26 cellular contexts compared by ENCODE assay signal in genomic region chr17:67850991-67851631, GRCh38. TPM values are rescaled to one million over a fixed set of nuclear protein-coding genes. Genes with fewer than 3 reads are reported as not detected.
DNase-seq lines count a peak whose midpoint lies in the region; ATAC-seq and TF ChIP-seq lines count a peak whose summit lies in the region.
"Had no signal": no experiment of that assay in that cellular context is flagged by ENCODE, and none has a peak within 500 bp of the region (broad histone marks: within the 10 kb centered on the region; RNA-seq: fewer than 3 reads in every experiment).

No MANE protein-coding gene starts in this region.

- peaks cover 48% of the 10 kb centered on the region for H3K4me1 Mint-ChIP-seq in activated T-cell treated with anti-CD3 and anti-CD28 coated beads, Interleukin-2, amount 50 U/mL, for 72 hours (ENCODE audit: low read depth)
- H3K4me1 Mint-ChIP-seq in activated T-cell treated with anti-CD3 and anti-CD28 coated beads, Interleukin-2, amount 50 U/mL, for 4 hours (ENCODE audit: low read depth): peaks cover 61% of the 10 kb centered on the region

- peak overlapping the region; percentile 14 for H3K4me2 ChIP-seq in Loucy (ENCODE audit: low read depth, low read length, poor library complexity, severe bottlenecking)
- H3K4me2 ChIP-seq: SK-N-SH had no signal

- no peaks in the 10 kb centered on the region for H3K27me3 Mint-ChIP-seq in activated T-cell treated with anti-CD3 and anti-CD28 coated beads, Interleukin-2, amount 50 U/mL, for 72 hours (ENCODE audit: low read depth)
- H3K27me3 Mint-ChIP-seq in activated T-cell treated with anti-CD3 and anti-CD28 coated beads, Interleukin-2, amount 50 U/mL, for 4 hours (ENCODE audit: low read depth): no peaks in the 10 kb centered on the region
- H3K27me3 Mint-ChIP-seq: activated CD4-positive, alpha-beta T cell treated with anti-CD3 and anti-CD28 coated beads, Interleukin-2, amount 10 ng/mL, durations not matched to agents 7 days and 5 days; activated naive CD8-positive, alpha-beta T cell; activated T-helper 17 cell treated with anti-CD3 and anti-CD28 coated beads, Interleukin-2, amount 50 U/mL, for 72 hours; dendritic cell treated with granulocyte-macrophage colony-stimulating factor and Interleukin-4, amounts not matched to agents 40 ng/mL and 50 ng/mL, for 4 days had no signal

- H3K9ac ChIP-seq in Loucy (ENCODE audit: low read depth, low read length, poor library complexity, severe bottlenecking): no peak overlapping the region
- H3K9ac ChIP-seq: GM23248, SK-N-SH had no signal

- H3K9me3 ChIP-seq in Loucy (ENCODE audit: insufficient read depth, low read depth, low read length): no peaks in the 10 kb centered on the region
- H3K9me3 ChIP-seq: ascending aorta, lower lobe of right lung, mucosa of descending colon, SK-N-SH, vagina had no signal

- no peak overlapping the region for H3K4me3 ChIP-seq in Loucy (ENCODE audit: low read length, poor library complexity, severe bottlenecking)
- no peak overlapping the region for H3K4me3 ChIP-seq in epithelial cell of proximal tubule (ENCODE audit: low read depth, low read length)
- H3K4me3 ChIP-seq: ascending aorta, GM23248, K562, lower lobe of right lung, mucosa of descending colon, thoracic aorta, vagina had no signal

- H3F3A ChIP-seq in Loucy (ENCODE audit: low read depth): peaks cover 6% of the 10 kb centered on the region; the same call in 1 of the 2 replicates

- H3K27ac Mint-ChIP-seq in activated T-cell treated with anti-CD3 and anti-CD28 coated beads, Interleukin-2, amount 50 U/mL, for 72 hours: peak overlapping the region; percentile 78
- H3K27ac Mint-ChIP-seq: activated CD4-positive, alpha-beta T cell treated with anti-CD3 and anti-CD28 coated beads, Interleukin-2, amount 10 ng/mL, durations not matched to agents 7 days and 5 days; activated T-helper 17 cell treated with anti-CD3 and anti-CD28 coated beads, Interleukin-2, amount 50 U/mL, for 72 hours; dendritic cell treated with granulocyte-macrophage colony-stimulating factor and Interleukin-4, amounts not matched to agents 40 ng/mL and 50 ng/mL, for 4 days had no signal

- H3K36me3 Mint-ChIP-seq in activated T-cell treated with anti-CD3 and anti-CD28 coated beads, Interleukin-2, amount 50 U/mL, for 72 hours (ENCODE audit: insufficient read depth in 2 of 2): peaks cover 7 to 10% of the 10 kb centered on the region in 2 donors
- peaks cover 26% of the 10 kb centered on the region for H3K36me3 Mint-ChIP-seq in activated T-cell treated with anti-CD3 and anti-CD28 coated beads, Interleukin-2, amount 50 U/mL, for 4 hours (ENCODE audit: insufficient read depth)

- peaks cover 98% of the 10 kb centered on the region for H3K79me2 ChIP-seq in Loucy (ENCODE audit: insufficient read depth, low read length)

- TF ChIP-seq CTCF in Loucy (conservative IDR thresholded peaks at IDR 0.05; ENCODE audit: low read length): no peak
- no peak for TF ChIP-seq CTCF in epithelial cell of proximal tubule (conservative IDR thresholded peaks at IDR 0.05; ENCODE audit: low read depth, low read length)

- H3K36me3 ChIP-seq in Loucy (ENCODE audit: insufficient read depth, low read length): peaks cover 34% of the 10 kb centered on the region

- DNase-seq in activated T-cell treated with anti-CD3 and anti-CD28 coated beads, Interleukin-2, amount 50 U/mL, for 72 hours: no peak
- no peak for DNase-seq in activated T-cell treated with anti-CD3 and anti-CD28 coated beads, Interleukin-2, amount 50 U/mL, for 4 hours
- DNase-seq in epithelial cell of proximal tubule (ENCODE audit: low read depth) (peak; percentile 6), renal cortical epithelial cell (ENCODE audit: low read depth) (peak; percentile 65), EL (no peak), hepatic stellate cell (ENCODE audit: low spot score) (no peak)
- no peak for DNase-seq in activated CD4-positive, alpha-beta T cell treated with anti-CD3 and anti-CD28 coated beads for 4 hours
- DNase-seq: activated CD4-positive, alpha-beta T cell treated with anti-CD3 and anti-CD28 coated beads, Interleukin-2, amount 10 ng/mL, durations not matched to agents 7 days and 5 days; central memory CD4-positive, alpha-beta T cell; GM23248; lower lobe of right lung; mucosa of descending colon; NCI-H1417 treated with DMSO at 0.1 percent for 48 hours; OCI-M1; SK-N-SH; stimulated activated CD4-positive, alpha-beta T cell treated with anti-CD3 and anti-CD28 coated beads, Interleukin-4, amount 100 ng/mL, for 4 hours; stimulated activated naive CD4-positive, alpha-beta T cell treated with Interleukin-2 at 50 U/mL for 16 hours; T-helper 2 cell had no signal

- H3K9me3 Mint-ChIP-seq in activated T-cell treated with anti-CD3 and anti-CD28 coated beads, Interleukin-2, amount 50 U/mL, for 72 hours: no peaks in the 10 kb centered on the region
- H3K9me3 Mint-ChIP-seq in activated T-cell treated with anti-CD3 and anti-CD28 coated beads, Interleukin-2, amount 50 U/mL, for 4 hours: no peaks in the 10 kb centered on the region
- H3K9me3 Mint-ChIP-seq: activated CD4-positive, alpha-beta T cell treated with anti-CD3 and anti-CD28 coated beads, Interleukin-2, amount 10 ng/mL, durations not matched to agents 7 days and 5 days; activated T-helper 17 cell treated with anti-CD3 and anti-CD28 coated beads, Interleukin-2, amount 50 U/mL, for 72 hours; dendritic cell treated with granulocyte-macrophage colony-stimulating factor and Interleukin-4, amounts not matched to agents 40 ng/mL and 50 ng/mL, for 4 days had no signal

- H3K9me2 ChIP-seq in Loucy (replicated peaks; ENCODE audit: low read depth, low read length): no peaks in the 10 kb centered on the region
- H3K9me2 ChIP-seq: SK-N-SH had no signal

- no peak overlapping the region for H2AFZ ChIP-seq in Loucy (ENCODE audit: low read length)
- H2AFZ ChIP-seq: GM23248 had no signal

- no peak overlapping the region for H3K4me3 Mint-ChIP-seq in activated T-cell treated with anti-CD3 and anti-CD28 coated beads, Interleukin-2, amount 50 U/mL, for 72 hours
- H3K4me3 Mint-ChIP-seq in activated T-cell treated with anti-CD3 and anti-CD28 coated beads, Interleukin-2, amount 50 U/mL, for 4 hours: no peak overlapping the region
- H3K4me3 Mint-ChIP-seq: activated CD4-positive, alpha-beta T cell treated with anti-CD3 and anti-CD28 coated beads, Interleukin-2, amount 10 ng/mL, durations not matched to agents 7 days and 5 days; activated T-helper 17 cell treated with anti-CD3 and anti-CD28 coated beads, Interleukin-2, amount 50 U/mL, for 72 hours; dendritic cell treated with granulocyte-macrophage colony-stimulating factor and Interleukin-4, amounts not matched to agents 40 ng/mL and 50 ng/mL, for 4 days had no signal

- H3K27me3 ChIP-seq in Loucy (ENCODE audit: insufficient read depth, low read length, poor library complexity, severe bottlenecking): no peaks in the 10 kb centered on the region
- H3K27me3 ChIP-seq: ascending aorta, vagina had no signal

- peaks cover 97% of the 10 kb centered on the region for H4K20me1 ChIP-seq in Loucy (ENCODE audit: insufficient read depth, low read length, poor library complexity, severe bottlenecking)

- ATAC-seq in activated T-cell treated with anti-CD3 and anti-CD28 coated beads, Interleukin-2, amount 50 U/mL, for 72 hours (replicated peaks in 1 of 2): no peak
- ATAC-seq in activated T-cell treated with anti-CD3 and anti-CD28 coated beads, Interleukin-2, amount 50 U/mL, for 4 hours: no peak
- ATAC-seq: activated T-helper 17 cell treated with anti-CD3 and anti-CD28 coated beads, Interleukin-2, amount 50 U/mL, for 72 hours; K562; lower lobe of right lung; mucosa of descending colon had no signal

- peaks cover 42% of the 10 kb centered on the region for H3K4me1 ChIP-seq in Loucy (ENCODE audit: insufficient read depth, low read length, poor library complexity, severe bottlenecking)

RNA-seq across cellular contexts. Expression of gene BPTF, which starts 25.8 kb away (rescaled TPM):
- total RNA-seq in activated T-cell treated with anti-CD3 and anti-CD28 coated beads, Interleukin-2, amount 50 U/mL, for 72 hours: 10 to 100 TPM; 86.9 to 95.1 TPM
- total RNA-seq in activated T-cell treated with anti-CD3 and anti-CD28 coated beads, Interleukin-2, amount 50 U/mL, for 4 hours: 10 to 100 TPM; 62.1 to 67.7 (median 62.2) TPM
- total RNA-seq in epithelial cell of proximal tubule: 27.8 and 38.0 TPM in 2 replicates
- total RNA-seq in renal cortical epithelial cell: 17.5 and 102 TPM in 2 replicates

Comparison
In these comparisons a context has a peak if more than half of its experiments do, and no peak if none do; other contexts are left out.
1. DNase-seq: peak in epithelial cell of proximal tubule (single experiment) and renal cortical epithelial cell (single experiment); none in activated T-cell treated with anti-CD3 and anti-CD28 coated beads, Interleukin-2, amount 50 U/mL, for 72 hours (0 of 2), activated T-cell treated with anti-CD3 and anti-CD28 coated beads, Interleukin-2, amount 50 U/mL, for 4 hours (single experiment), EL (single experiment), activated CD4-positive, alpha-beta T cell treated with anti-CD3 and anti-CD28 coated beads for 4 hours (0 of 2) and hepatic stellate cell (single experiment).